In genomic region chr3:35502699-35503098, GRCh38 we compare ENCODE assay signal across 27 cellular contexts.
"Had no signal": no experiment of that assay in that cellular context is flagged by ENCODE, and none has a peak within 500 bp of the region (broad histone marks: within the 10 kb centered on the region; RNA-seq: fewer than 3 reads in every experiment).

No MANE protein-coding gene starts in this region.

- DNase-seq: Kasumi-1, MG63, NCI-H1048, NCI-H1092 treated with DMSO at 0.1 percent for 48 hours, NCI-H1105 treated with DMSO at 0.1 percent for 48 hours, NCI-H1417, NCI-H1436, NCI-H1694 treated with DMSO at 0.1 percent for 48 hours, NCI-H187 treated with DMSO at 0.1 percent for 48 hours, NCI-H2029, NCI-H2081, NCI-H2171 treated with DMSO at 0.1 percent for 48 hours, NCI-H2227 treated with DMSO at 0.1 percent for 48 hours, NCI-H345, NCI-H446, NCI-H510A treated with DMSO at 0.1 percent for 48 hours, NCI-H524 treated with DMSO at 0.1 percent for 48 hours, NCI-H526 treated with DMSO at 0.1 percent for 48 hours, NCI-H774, PC-9, SHP77, SIG-M5, SJCRH30, T-cell had no signal

- H3K27me3 Mint-ChIP-seq: T-cell had no signal

- H3K27ac ChIP-seq: PC-9, RWPE1, SJCRH30, SK-N-MC had no signal

- FAIRE-seq: RCC 7860 had no signal

- H3K9me3 ChIP-seq: MG63, SJCRH30 had no signal

- H3K4me1 Mint-ChIP-seq: T-cell had no signal

- H3K4me3 Mint-ChIP-seq: T-cell had no signal

- H3K27me3 ChIP-seq: MG63, SJCRH30 had no signal

- H3K27ac Mint-ChIP-seq: T-cell had no signal

- H3K4me2 ChIP-seq: PC-9 had no signal

- H3K4me3 ChIP-seq: MG63, PC-9, SJCRH30, SK-N-MC had no signal

- H2AFZ ChIP-seq: PC-9 had no signal

- H3K36me3 ChIP-seq: MG63, SJCRH30 had no signal

- H3K36me3 Mint-ChIP-seq: T-cell had no signal
